Comparison of ENCODE assay signal across 22 cellular contexts in genomic region chr12:49603721-49604120, GRCh38. TPM values are rescaled to one million over a fixed set of nuclear protein-coding genes. Genes with fewer than 3 reads are reported as not detected.
"Had no signal": no experiment of that assay in that cellular context is flagged by ENCODE, and none has a peak within 500 bp of the region (broad histone marks: within the 10 kb centered on the region; RNA-seq: fewer than 3 reads in every experiment).

No MANE protein-coding gene starts in this region.

- H3K27ac Mint-ChIP-seq: dendritic cell treated with granulocyte-macrophage colony-stimulating factor and Interleukin-4, amounts not matched to agents 40 ng/mL and 50 ng/mL, for 4 days; immature natural killer cell; naive thymus-derived CD4-positive, alpha-beta T cell had no signal

- H3K4me1 Mint-ChIP-seq: immature natural killer cell had no signal

- DNase-seq: colonic mucosa; cortex of kidney; effector CD4-positive, alpha-beta T cell; effector memory CD4-positive, alpha-beta T cell; foreskin fibroblast; foreskin melanocyte; gastrocnemius medialis; glutamatergic neuron; head of caudate nucleus; heart right ventricle; hippocampal formation; immature natural killer cell; left cardiac atrium; left lung; left ventricle myocardium superior; lower lobe of right lung; mesenchymal stem cell; midbrain; naive thymus-derived CD4-positive, alpha-beta T cell had no signal

- H3K36me3 Mint-ChIP-seq: immature natural killer cell; naive thymus-derived CD4-positive, alpha-beta T cell had no signal

- H3K27ac ChIP-seq: colonic mucosa, esophagus muscularis mucosa, gastrocnemius medialis, heart right ventricle, left lung, lower lobe of right lung had no signal

- H3K9me3 Mint-ChIP-seq: dendritic cell treated with granulocyte-macrophage colony-stimulating factor and Interleukin-4, amounts not matched to agents 40 ng/mL and 50 ng/mL, for 4 days; immature natural killer cell had no signal

- H3K4me3 ChIP-seq: colonic mucosa, esophagus muscularis mucosa, gastrocnemius medialis, heart right ventricle, left lung, lower lobe of right lung had no signal

- H3K4me1 ChIP-seq: colonic mucosa, esophagus muscularis mucosa, gastrocnemius medialis, left lung, lower lobe of right lung had no signal

- H3K9me3 ChIP-seq: colonic mucosa, esophagus muscularis mucosa, gastrocnemius medialis, heart right ventricle, left lung, lower lobe of right lung had no signal

- ATAC-seq: gastrocnemius medialis; heart right ventricle; left cardiac atrium; left lung; left ventricle myocardium superior; lower lobe of right lung; naive thymus-derived CD4-positive, alpha-beta T cell had no signal

- H3K36me3 ChIP-seq: colonic mucosa, gastrocnemius medialis, left lung, lower lobe of right lung had no signal

- H3K4me3 Mint-ChIP-seq: dendritic cell treated with granulocyte-macrophage colony-stimulating factor and Interleukin-4, amounts not matched to agents 40 ng/mL and 50 ng/mL, for 4 days; immature natural killer cell; naive thymus-derived CD4-positive, alpha-beta T cell had no signal

RNA-seq across cellular contexts. Expression of gene FAM186B, which starts 1.7 kb away (rescaled TPM):
- total RNA-seq: epithelial cell of proximal tubule had no signal
